Comparison of ENCODE assay signal across 18 cellular contexts in the genomic region with DNA sequence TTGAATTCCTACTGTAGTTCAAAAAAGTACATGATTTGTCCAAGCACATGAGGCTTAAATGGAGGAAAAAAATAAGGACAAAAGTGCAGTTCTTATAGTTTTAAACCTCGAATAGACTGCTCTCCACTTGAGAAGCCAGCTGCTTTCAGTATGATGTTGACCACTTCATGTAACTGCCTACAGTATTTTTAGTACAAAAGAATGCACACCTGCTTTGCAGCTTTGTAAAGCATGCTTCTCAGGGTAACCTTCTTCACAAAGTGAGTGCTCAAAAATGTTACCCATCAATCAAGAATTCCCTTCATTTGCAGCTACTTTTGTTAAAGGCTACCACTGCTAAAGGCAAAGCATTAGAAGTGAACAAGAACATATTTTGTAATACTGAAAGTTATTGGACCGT.
A peak's percentile ranks its signal among the peaks of the same experiment; 100 is the strongest.
DNase-seq lines count a peak whose midpoint lies in the region; ATAC-seq and TF ChIP-seq lines count a peak whose summit lies in the region.
"Had no signal": no experiment of that assay in that cellular context is flagged by ENCODE, and none has a peak within 500 bp of the region (broad histone marks: within the 10 kb centered on the region; RNA-seq: fewer than 3 reads in every experiment).

No MANE protein-coding gene starts in this region.

- POLR2A ChIA-PET in CD8-positive, alpha-beta T cell (lab: Charles Lee), result no interaction called here
- POLR2A ChIA-PET in MCF 10A (lab: Yijun Ruan, JAX), result no interaction called here

- no peak overlapping the region for H3K4me3 Mint-ChIP-seq in CD8-positive, alpha-beta T cell
- no peak overlapping the region for H3K4me3 Mint-ChIP-seq in MCF 10A (ENCODE audit: unreplicated experiment)
- H3K4me3 Mint-ChIP-seq: CD14-positive monocyte, T-cell had no signal

- no peak overlapping the region for H3K27ac Mint-ChIP-seq in CD8-positive, alpha-beta T cell
- H3K27ac Mint-ChIP-seq in MCF 10A (ENCODE audit: low read depth, unreplicated experiment), result no peak overlapping the region
- H3K27ac Mint-ChIP-seq: CD14-positive monocyte, T-cell had no signal

- H3K4me3 ChIP-seq in CD8-positive, alpha-beta T cell (ENCODE audit: low read depth, low read length), result no peak overlapping the region
- H3K4me3 ChIP-seq: SJSA1 had no signal

- no peak overlapping the region for H3K27ac ChIP-seq in CD8-positive, alpha-beta T cell (ENCODE audit: low read depth, low read length)
- H3K27ac ChIP-seq: 22Rv1, SJSA1 had no signal

- BruUV-seq in MCF 10A (replicated peaks; lab: Mats Ljungman, UMichigan), result no TSS peak

- H3K9me3 Mint-ChIP-seq in CD8-positive, alpha-beta T cell, result no peaks in the 10 kb centered on the region
- peaks cover 4% of the 10 kb centered on the region for H3K9me3 Mint-ChIP-seq in MCF 10A (ENCODE audit: unreplicated experiment)

- TF ChIP-seq CTCF in CD8-positive, alpha-beta T cell (IDR thresholded peaks at IDR 0.05), result no peak
- TF ChIP-seq CTCF in MCF 10A (IDR thresholded peaks at IDR 0.05; ENCODE audit: unreplicated experiment), result no peak

- DNase-seq in DMS153 (lab: John Stamatoyannopoulos, UW) (peak; percentile 22), DMS153 treated with DMSO at 0.1 percent for 48 hours (lab: John Stamatoyannopoulos, UW; ENCODE audit: unreplicated experiment) (no peak), NCI-H1092 (lab: John Stamatoyannopoulos, UW) (peak; percentile 2), NCI-H510A treated with DMSO at 0.1 percent for 48 hours (lab: John Stamatoyannopoulos, UW) (peak; percentile 51), myocyte (ENCODE audit: low read depth) (peak; percentile 62), MCF 10A (ENCODE audit: unreplicated experiment) (no peak)
- no peak for DNase-seq in CD8-positive, alpha-beta T cell
- DNase-seq: BE2C, DND-41, HCEC 1CT, KBM-7, NCI-H1694 treated with DMSO at 0.1 percent for 48 hours, NCI-H2081, T-cell had no signal

- CTCF ChIA-PET in CD8-positive, alpha-beta T cell (lab: Charles Lee), result no interaction called here
- CTCF ChIA-PET in MCF 10A (lab: Yijun Ruan, JAX), result interaction anchor here (0.8 kb wide), 1 partner anchor 17 kb away, joined by 3 read pairs; no protein-coding TSS in a partner anchor

- H3K4me1 Mint-ChIP-seq in CD8-positive, alpha-beta T cell (ENCODE audit: low read depth), result no peaks in the 10 kb centered on the region
- no peaks in the 10 kb centered on the region for H3K4me1 Mint-ChIP-seq in MCF 10A (ENCODE audit: insufficient read depth, unreplicated experiment)
- H3K4me1 Mint-ChIP-seq: CD14-positive monocyte, T-cell had no signal

- H3K36me3 ChIP-seq in CD8-positive, alpha-beta T cell (ENCODE audit: insufficient read depth, low read length), result no peaks in the 10 kb centered on the region
- H3K36me3 ChIP-seq: BE2C, SJSA1 had no signal

- H3K27me3 ChIP-seq in CD8-positive, alpha-beta T cell (ENCODE audit: insufficient read depth, low read length), result no peaks in the 10 kb centered on the region
- H3K27me3 ChIP-seq: BE2C, SJSA1 had no signal

- ATAC-seq in CD8-positive, alpha-beta T cell, result no peak
- no peak for ATAC-seq in GM18498 (IDR thresholded peaks at IDR 0.05; ENCODE audit: unreplicated experiment)
- ATAC-seq: T-cell had no signal

- no peaks in the 10 kb centered on the region for H3K36me3 Mint-ChIP-seq in CD8-positive, alpha-beta T cell
- no peaks in the 10 kb centered on the region for H3K36me3 Mint-ChIP-seq in MCF 10A (ENCODE audit: insufficient read depth, unreplicated experiment)
- H3K36me3 Mint-ChIP-seq: CD14-positive monocyte, T-cell had no signal

- H3K27me3 Mint-ChIP-seq in CD8-positive, alpha-beta T cell (ENCODE audit: low read depth), result no peaks in the 10 kb centered on the region
- peaks cover 19% of the 10 kb centered on the region for H3K27me3 Mint-ChIP-seq in MCF 10A (ENCODE audit: insufficient read depth, unreplicated experiment)
- H3K27me3 Mint-ChIP-seq: T-cell had no signal

- intact Hi-C loops in CD8-positive, alpha-beta T cell (cut with DNase I, micrococcal nuclease), result no loop called here
- intact Hi-C loops in MCF 10A (cut with micrococcal nuclease), result no loop called here

- no peaks in the 10 kb centered on the region for H3K9me3 ChIP-seq in CD8-positive, alpha-beta T cell (ENCODE audit: low read length)
- H3K9me3 ChIP-seq: BE2C, SJSA1 had no signal

- H3K4me1 ChIP-seq in CD8-positive, alpha-beta T cell (ENCODE audit: insufficient read depth, low read length), result no peaks in the 10 kb centered on the region
- H3K4me1 ChIP-seq: BE2C, SJSA1 had no signal

Comparison
In these comparisons a context has a peak if more than half of its experiments do, and no peak if none do; other contexts are left out.
1. DNase-seq: peak in DMS153 (single experiment), NCI-H1092 (single experiment), NCI-H510A treated with DMSO at 0.1 percent for 48 hours (single experiment) and myocyte (single experiment); none in DMS153 treated with DMSO at 0.1 percent for 48 hours (single experiment), CD8-positive, alpha-beta T cell (0 of 7) and MCF 10A (single experiment).